ENCODE assay signal across 9 cellular contexts in the genomic region with DNA sequence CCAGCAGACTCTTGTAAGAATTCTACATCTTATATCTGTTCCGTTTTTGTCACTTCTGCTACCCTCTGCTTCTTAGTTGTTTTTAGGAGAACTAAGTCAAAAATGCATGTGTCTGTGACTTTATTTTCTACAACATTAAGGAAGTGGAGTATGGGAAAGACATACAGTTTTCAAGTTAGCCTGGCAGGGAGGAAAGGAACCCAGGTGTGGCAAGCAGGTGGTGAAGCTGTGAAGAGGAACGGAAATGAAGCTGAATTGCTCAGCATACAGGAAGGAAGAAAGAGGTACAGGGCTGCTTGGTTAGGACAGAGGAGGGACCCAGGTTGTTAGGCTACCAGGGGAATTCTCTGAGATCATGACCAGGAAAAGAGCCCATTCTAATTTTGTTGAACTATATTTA. TPM values are rescaled to one million over a fixed set of nuclear protein-coding genes. Genes with fewer than 3 reads are reported as not detected.
DNase-seq lines count a peak whose midpoint lies in the region; ATAC-seq and TF ChIP-seq lines count a peak whose summit lies in the region.
"Had no signal": no experiment of that assay in that cellular context is flagged by ENCODE, and none has a peak within 500 bp of the region (broad histone marks: within the 10 kb centered on the region; RNA-seq: fewer than 3 reads in every experiment).

No MANE protein-coding gene starts in this region.

- TF ChIP-seq POLR2A in Peyer's patch (IDR thresholded peaks at IDR 0.05) = no peak

- H3K36me3 Mint-ChIP-seq in CD14-positive monocyte (peaks cover 0 to 2% of the 10 kb centered on the region in 2 donors), immature natural killer cell (peaks cover 0 to 3% (median 3%) of the 10 kb centered on the region in 3 donors)

- no peak overlapping the region for H3K4me3 ChIP-seq in Peyer's patch

- DNase-seq in CD14-positive monocyte (ENCODE audit: low spot score) (no peak), Peyer's patch (peak in 2 of 3 donors; percentile 56 to 80), immature natural killer cell (peak; percentile 47 to 61 (median 60)), KG1 (lab: John Stamatoyannopoulos, UW) (no peak), NCI-H1105 (lab: John Stamatoyannopoulos, UW) (no peak), A172 (ENCODE audit: low spot score) (no peak)
- no peak for DNase-seq in NK-92 treated with Interleukin-12 subunit alpha and Interleukin-12 subunit beta, amount 100 ng/mL, for 24 hours (lab: John Stamatoyannopoulos, UW)
- DNase-seq: NCI-H1694 treated with DMSO at 0.1 percent for 48 hours had no signal

- H3K27me3 Mint-ChIP-seq in CD14-positive monocyte (ENCODE audit: low read depth in 3 of 3) = peaks cover 0 to 2% (median 2%) of the 10 kb centered on the region in 3 donors
- peaks cover 0 to 16% (median 0%) of the 10 kb centered on the region in 3 donors for H3K27me3 Mint-ChIP-seq in immature natural killer cell (ENCODE audit: low read depth in 3 of 3)

- no peaks in the 10 kb centered on the region for H3K27me3 ChIP-seq in Peyer's patch

- peak overlapping the region; percentile 64 to 92 (median 72) for H3K27ac ChIP-seq in Peyer's patch

- H3K4me1 ChIP-seq in Peyer's patch = peaks cover 0 to 60% (median 24%) of the 10 kb centered on the region in 4 donors

- H3K9me3 Mint-ChIP-seq in CD14-positive monocyte = peaks cover 0 to 2% (median 0%) of the 10 kb centered on the region in 7 donors
- no peaks in the 10 kb centered on the region for H3K9me3 Mint-ChIP-seq in immature natural killer cell

- H3K36me3 ChIP-seq in Peyer's patch = no peaks in the 10 kb centered on the region

- intact Hi-C loops in CD14-positive monocyte (cut with micrococcal nuclease) = loop anchor here in 1 of 2 donors (5.0 kb wide), 1 partner anchor 34 kb away; no protein-coding TSS in a partner anchor

- H3K4me3 Mint-ChIP-seq in CD14-positive monocyte (peak overlapping the region; percentile 17 to 72), immature natural killer cell (peak overlapping the region; percentile 80 to 93 (median 90))

- peak; percentile 39 for ATAC-seq in GM19452 (IDR thresholded peaks at IDR 0.05; ENCODE audit: unreplicated experiment)

- TF ChIP-seq CTCF in CD14-positive monocyte (IDR thresholded peaks at IDR 0.05) = no peak
- TF ChIP-seq CTCF in Peyer's patch (IDR thresholded peaks at IDR 0.05) = no peak

- H3K9me3 ChIP-seq in Peyer's patch = no peaks in the 10 kb centered on the region

- H3K4me1 Mint-ChIP-seq in CD14-positive monocyte = peaks cover 58% of the 10 kb centered on the region
- peaks cover 7 to 92% of the 10 kb centered on the region in 2 donors for H3K4me1 Mint-ChIP-seq in immature natural killer cell

- H3K27ac Mint-ChIP-seq in CD14-positive monocyte (peak overlapping the region in 6 of 7 donors; percentile 13 to 85 (median 81)), immature natural killer cell (peak overlapping the region; percentile 92 to 99 (median 96))

RNA-seq across cellular contexts. Expression of a gene that starts 9.4 kb away (rescaled TPM):
- polyA plus RNA-seq in CD14-positive monocyte = 1 to 10 TPM; 1.1 to 3.3 TPM
- 10 to 100 TPM; 13.1 to 26.8 (median 17.8) TPM for total RNA-seq in Peyer's patch
- polyA plus RNA-seq in immature natural killer cell = 10 to 100 TPM in 1 of 3 donors, 1 to 10 TPM in 2; 5.5 to 15.9 (median 7.3) TPM
- total RNA-seq in A172 (2014; rRNA removed; shearing (Covaris generic)) = 0.41 and 0.79 TPM in 2 replicates

Comparison
In these comparisons a context has a peak if more than half of its experiments do, and no peak if none do; other contexts are left out.
1. DNase-seq: peak in Peyer's patch (2 of 3) and immature natural killer cell (3 of 3); none in CD14-positive monocyte (single experiment), NK-92 treated with Interleukin-12 subunit alpha and Interleukin-12 subunit beta, amount 100 ng/mL, for 24 hours (single experiment), KG1 (single experiment), NCI-H1105 (single experiment) and A172 (single experiment).